12 cellular contexts compared by ENCODE assay signal in genomic region chr7:108328174-108328651, GRCh38.
A peak's percentile ranks its signal among the peaks of the same experiment; 100 is the strongest.
DNase-seq lines count a peak whose midpoint lies in the region; ATAC-seq and TF ChIP-seq lines count a peak whose summit lies in the region.
"Had no signal": no experiment of that assay in that cellular context is flagged by ENCODE, and none has a peak within 500 bp of the region (broad histone marks: within the 10 kb centered on the region; RNA-seq: fewer than 3 reads in every experiment).

No MANE protein-coding gene starts in this region.

- no peaks in the 10 kb centered on the region for H3K36me3 ChIP-seq in GM06990 (ENCODE audit: control insufficient read depth, insufficient read depth, low read length)
- H3K36me3 ChIP-seq: esophagus squamous epithelium had no signal

- H3K27me3 ChIP-seq in GM06990 (replicated peaks; ENCODE audit: control insufficient read depth, insufficient read depth, low read length) = no peaks in the 10 kb centered on the region
- H3K27me3 ChIP-seq: esophagus squamous epithelium had no signal

- DNase-seq in GM06990 (ENCODE audit: extremely low read depth, insufficient read length) (peak; percentile 36), GM20000 (ENCODE audit: low spot score) (peak; percentile 14), G401 (ENCODE audit: low spot score) (no peak), glomerular visceral epithelial cell (ENCODE audit: extremely low spot score) (no peak), activated T-cell treated with anti-CD3 and anti-CD28 coated beads for 4 hours (no peak)
- no peak for DNase-seq in activated CD4-positive, alpha-beta T cell treated with anti-CD3 and anti-CD28 coated beads for 48 hours
- DNase-seq: activated T-cell treated with anti-CD3 and anti-CD28 coated beads, Interleukin-2, amount 50 U/mL, for 72 hours; CD4-positive, alpha-beta memory T cell; esophagus squamous epithelium had no signal

- in situ Hi-C loops in G401 (cut with HindIII; ENCODE audit: low sequenced_read_pairs) = no loop called here

- H3K27ac ChIP-seq in VCaP = peak overlapping the region; percentile 49
- H3K27ac ChIP-seq: esophagus squamous epithelium, RWPE1 had no signal

- peak; percentile 69 for ATAC-seq in HG03103 (IDR thresholded peaks at IDR 0.05; ENCODE audit: low read depth, unreplicated experiment)
- ATAC-seq: activated T-cell treated with anti-CD3 and anti-CD28 coated beads, Interleukin-2, amount 50 U/mL, for 72 hours had no signal

- TF ChIP-seq CTCF in GM06990 (IDR thresholded peaks at IDR 0.05; ENCODE audit: insufficient read depth, low read length, poor library complexity, severe bottlenecking) = no peak
- no peak for TF ChIP-seq CTCF in GM20000 (IDR thresholded peaks at IDR 0.05; ENCODE audit: extremely low read depth, missing control alignments)
- TF ChIP-seq CTCF in VCaP (conservative IDR thresholded peaks at IDR 0.05) = no peak

- H3K4me3 ChIP-seq in GM06990 (replicated peaks; ENCODE audit: low read depth, low read length) = no peak overlapping the region
- H3K4me3 ChIP-seq: esophagus squamous epithelium had no signal

Comparison
In these comparisons a context has a peak if more than half of its experiments do, and no peak if none do; other contexts are left out.
1. DNase-seq: peak in GM06990 (single experiment) and GM20000 (single experiment); none in G401 (single experiment), glomerular visceral epithelial cell (single experiment), activated CD4-positive, alpha-beta T cell treated with anti-CD3 and anti-CD28 coated beads for 48 hours (single experiment) and activated T-cell treated with anti-CD3 and anti-CD28 coated beads for 4 hours (single experiment).